16 cellular contexts compared by ENCODE assay signal in the genomic region with DNA sequence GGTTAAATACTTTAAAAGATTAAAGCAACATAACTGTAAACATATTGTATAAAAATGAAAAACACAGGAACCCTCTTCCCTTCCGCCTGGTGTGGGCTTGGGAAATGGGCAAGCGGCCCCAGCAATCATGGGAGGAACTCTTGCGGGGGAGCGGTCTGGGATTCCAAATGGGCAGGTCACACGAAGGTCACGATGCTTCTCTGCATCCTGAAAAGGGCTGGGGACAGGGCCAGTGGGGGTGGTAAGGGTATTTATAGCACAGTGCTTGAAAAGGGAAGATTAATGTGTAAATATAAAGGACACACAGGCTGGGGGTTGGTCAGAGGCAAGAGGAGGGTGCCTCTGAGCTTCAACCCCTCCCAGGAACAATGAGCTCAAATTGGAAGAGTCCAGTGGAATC. TPM values are rescaled to one million over a fixed set of nuclear protein-coding genes. Genes with fewer than 3 reads are reported as not detected.
A peak's percentile ranks its signal among the peaks of the same experiment; 100 is the strongest.
DNase-seq lines count a peak whose midpoint lies in the region; ATAC-seq and TF ChIP-seq lines count a peak whose summit lies in the region.
"Had no signal": no experiment of that assay in that cellular context is flagged by ENCODE, and none has a peak within 500 bp of the region (broad histone marks: within the 10 kb centered on the region; RNA-seq: fewer than 3 reads in every experiment).

No MANE protein-coding gene starts in this region.

- BruUV-seq in OCI-LY7 (replicated peaks; lab: Mats Ljungman, UMichigan): TSS peak; percentile 50

- H3K4me1 ChIP-seq in OCI-LY7 (ENCODE audit: insufficient read depth, low read length, poor library complexity, severe bottlenecking): peaks cover 12% of the 10 kb centered on the region
- peaks cover 19 to 31% (median 23%) of the 10 kb centered on the region in 4 donors for H3K4me1 ChIP-seq in esophagus muscularis mucosa
- H3K4me1 ChIP-seq: foreskin keratinocyte had no signal

- CTCF ChIA-PET in OCI-LY7 (lab: Charles Lee; ENCODE audit: unreplicated experiment): no interaction called here

- H3K36me3 Mint-ChIP-seq in stimulated activated naive B cell treated with anti-CD40 and anti-IgM and Interleukin-4, amounts not matched to agents 10 μg/mL and 1 μg/mL and 100 μg/mL, for 72 hours: peaks cover 17 to 36% of the 10 kb centered on the region in 2 donors

- intact Hi-C loops in OCI-LY7 (cut with micrococcal nuclease; ENCODE audit: unreplicated experiment) (loop anchor here (10.0 kb wide), 1 partner anchor 135 kb away; a partner anchor contains a TSS), esophagus muscularis mucosa (cut with DNase I) (no loop called here)

- DNase-seq in OCI-LY7 (ENCODE audit: low spot score) (no peak), esophagus muscularis mucosa (ENCODE audit: extremely low spot score) (no peak), left kidney (ENCODE audit: low read depth, low spot score) (peak; percentile 67), DMS153 (lab: John Stamatoyannopoulos, UW) (no peak), D341Med (ENCODE audit: low spot score) (no peak), SHP77 treated with DMSO at 0.1 percent for 48 hours (lab: John Stamatoyannopoulos, UW) (no peak)
- DNase-seq in stimulated activated naive B cell treated with anti-CD40 and anti-IgM and Interleukin-4, amounts not matched to agents 10 μg/mL and 1 μg/mL and 100 μg/mL, for 72 hours: no peak
- DNase-seq: activated CD8-positive, alpha-beta T cell treated with anti-CD3 and anti-CD28 coated beads, Interleukin-2, amount 10 ng/mL, durations not matched to agents 7 days and 5 days; foreskin keratinocyte; MV-4-11 had no signal

- peaks cover 15 to 41% of the 10 kb centered on the region in 2 donors for H3K4me1 Mint-ChIP-seq in stimulated activated naive B cell treated with anti-CD40 and anti-IgM and Interleukin-4, amounts not matched to agents 10 μg/mL and 1 μg/mL and 100 μg/mL, for 72 hours

- no peak overlapping the region for H2AFZ ChIP-seq in OCI-LY7 (ENCODE audit: low read length)

- H3K4me3 Mint-ChIP-seq in stimulated activated naive B cell treated with anti-CD40 and anti-IgM and Interleukin-4, amounts not matched to agents 10 μg/mL and 1 μg/mL and 100 μg/mL, for 72 hours: no peak overlapping the region
- H3K4me3 Mint-ChIP-seq: activated CD8-positive, alpha-beta T cell treated with anti-CD3 and anti-CD28 coated beads, Interleukin-2, amount 10 ng/mL, durations not matched to agents 7 days and 5 days; CD14-positive monocyte had no signal

- TF ChIP-seq EP300 in esophagus muscularis mucosa (IDR thresholded peaks at IDR 0.05): no peak

- H3K27me3 Mint-ChIP-seq in stimulated activated naive B cell treated with anti-CD40 and anti-IgM and Interleukin-4, amounts not matched to agents 10 μg/mL and 1 μg/mL and 100 μg/mL, for 72 hours: no peaks in the 10 kb centered on the region

- 50% methylated on average over 6 of the region's 6 CpGs for WGBS in esophagus muscularis mucosa

- H3K27me3 ChIP-seq in esophagus muscularis mucosa: no peaks in the 10 kb centered on the region
- H3K27me3 ChIP-seq: foreskin keratinocyte had no signal

- H4K20me1 ChIP-seq in OCI-LY7 (ENCODE audit: insufficient read depth, low read length): no peaks in the 10 kb centered on the region

- no peak overlapping the region for H3K4me2 ChIP-seq in OCI-LY7 (ENCODE audit: low read length)

- peak overlapping the region; percentile 60 for H3K27ac Mint-ChIP-seq in stimulated activated naive B cell treated with anti-CD40 and anti-IgM and Interleukin-4, amounts not matched to agents 10 μg/mL and 1 μg/mL and 100 μg/mL, for 72 hours
- H3K27ac Mint-ChIP-seq: activated CD8-positive, alpha-beta T cell treated with anti-CD3 and anti-CD28 coated beads, Interleukin-2, amount 10 ng/mL, durations not matched to agents 7 days and 5 days had no signal

- no peak for TF ChIP-seq CTCF in OCI-LY7 (conservative IDR thresholded peaks at IDR 0.05; ENCODE audit: low read length)
- no peak for TF ChIP-seq CTCF in esophagus muscularis mucosa (IDR thresholded peaks at IDR 0.05)

- H3K27ac ChIP-seq in OCI-LY7 (ENCODE audit: low read depth, low read length, poor library complexity, severe bottlenecking) (no peak overlapping the region), esophagus muscularis mucosa (replicated peaks in 1 of 4) (peak overlapping the region in 3 of 4 donors; percentile 13 to 48 (median 25))
- H3K27ac ChIP-seq: foreskin keratinocyte, SK-N-MC had no signal

- H3K4me3 ChIP-seq in OCI-LY7 (ENCODE audit: low read depth, low read length, poor library complexity, severe bottlenecking) (no peak overlapping the region), esophagus muscularis mucosa (no peak overlapping the region)
- H3K4me3 ChIP-seq: SK-N-MC had no signal

- H3K79me2 ChIP-seq in OCI-LY7 (ENCODE audit: insufficient read depth, low read depth, low read length): no peaks in the 10 kb centered on the region

- no peak for TF ChIP-seq POLR2A in esophagus muscularis mucosa (IDR thresholded peaks at IDR 0.05; ENCODE audit: low read depth)

- no peaks in the 10 kb centered on the region for H3K9me3 Mint-ChIP-seq in stimulated activated naive B cell treated with anti-CD40 and anti-IgM and Interleukin-4, amounts not matched to agents 10 μg/mL and 1 μg/mL and 100 μg/mL, for 72 hours

- no peaks in the 10 kb centered on the region for H3K9me2 ChIP-seq in OCI-LY7 (ENCODE audit: insufficient read depth, low read length)

- H3K9me3 ChIP-seq in OCI-LY7 (ENCODE audit: low read length) (no peaks in the 10 kb centered on the region), esophagus muscularis mucosa (no peaks in the 10 kb centered on the region)

- H3K36me3 ChIP-seq in OCI-LY7 (ENCODE audit: insufficient read depth, low read length) (peaks cover 15% of the 10 kb centered on the region; the same call in 1 of the 2 replicates), esophagus muscularis mucosa (peaks cover 0 to 1% (median 0%) of the 10 kb centered on the region in 4 donors)

- no peak for ATAC-seq in stimulated activated naive B cell treated with anti-CD40 and anti-IgM and Interleukin-4, amounts not matched to agents 10 μg/mL and 1 μg/mL and 100 μg/mL, for 72 hours (replicated peaks)
- ATAC-seq in HG03439 (IDR thresholded peaks at IDR 0.05; ENCODE audit: unreplicated experiment): no peak
- ATAC-seq: activated CD8-positive, alpha-beta T cell treated with anti-CD3 and anti-CD28 coated beads, Interleukin-2, amount 10 ng/mL, durations not matched to agents 7 days and 5 days; foreskin keratinocyte had no signal

- POLR2A ChIA-PET in OCI-LY7 (lab: Charles Lee): no interaction called here

RNA-seq across cellular contexts. Expression of a gene that starts 46.9 kb away (rescaled TPM):
- total RNA-seq in OCI-LY7 (2014; rRNA removed; shearing (Covaris generic)): not detected in 2 replicates
- total RNA-seq in OCI-LY7 (2022) (not detected in 2 replicates), esophagus muscularis mucosa (not detected)
- total RNA-seq: activated CD8-positive, alpha-beta T cell treated with anti-CD3 and anti-CD28 coated beads, Interleukin-2, amount 10 ng/mL, durations not matched to agents 7 days and 5 days; aorta; foreskin keratinocyte; omental fat pad; subcutaneous adipose tissue had no signal
